In genomic region chr11:14380947-14381555, GRCh38 we compare ENCODE assay signal across 8 cellular contexts. TPM values are rescaled to one million over a fixed set of nuclear protein-coding genes. Genes with fewer than 3 reads are reported as not detected.
A peak's percentile ranks its signal among the peaks of the same experiment; 100 is the strongest.
DNase-seq lines count a peak whose midpoint lies in the region; ATAC-seq and TF ChIP-seq lines count a peak whose summit lies in the region.

No MANE protein-coding gene starts in this region.

- peak; percentile 54 to 77 (median 72) for DNase-seq in NCI-H1417 (lab: John Stamatoyannopoulos, UW)
- DNase-seq in NCI-H1417 treated with DMSO at 0.1 percent for 48 hours (lab: John Stamatoyannopoulos, UW), result no peak
- DNase-seq in NCI-H748 (lab: John Stamatoyannopoulos, UW; ENCODE audit: unreplicated experiment), result peak; percentile 68
- DNase-seq in activated effector memory CD4-positive, alpha-beta T cell treated with Interleukin-2 at 50 U/mL for 16 hours, result peak; percentile 30
- peak; percentile 49 for DNase-seq in fibroblast of pulmonary artery (ENCODE audit: low read depth)
- DNase-seq in naive B cell, result peak; percentile 71
- DNase-seq in superior temporal gyrus (ENCODE audit: extremely low spot score), result peak; percentile 64

- H3K27me3 Mint-ChIP-seq in naive B cell, result no peaks in the 10 kb centered on the region

- no peak for TF ChIP-seq CTCF in fibroblast of pulmonary artery (IDR thresholded peaks at IDR 0.05; ENCODE audit: low read length, missing control alignments)

- peak overlapping the region in 5 of 6 donors; percentile 70 to 95 (median 78) for H3K27ac Mint-ChIP-seq in naive B cell

- ATAC-seq in HG02798 (IDR thresholded peaks at IDR 0.05; ENCODE audit: poor library complexity, unreplicated experiment) (peak; percentile 79), naive B cell (ENCODE audit: low read depth in 2 of 2) (peak; percentile 96 to 98)

- peak overlapping the region; percentile 52 for H3K4me3 ChIP-seq in fibroblast of pulmonary artery (replicated peaks; ENCODE audit: low read depth, low read length)

- H3K9me3 Mint-ChIP-seq in naive B cell, result no peaks in the 10 kb centered on the region

- H3K4me1 Mint-ChIP-seq in naive B cell, result peaks cover 14 to 20% (median 18%) of the 10 kb centered on the region in 3 donors

- H3K4me3 Mint-ChIP-seq in naive B cell, result peak overlapping the region; percentile 78 to 93 (median 88)

- no peaks in the 10 kb centered on the region for H3K36me3 Mint-ChIP-seq in naive B cell

RNA-seq across cellular contexts. Expression of gene RRAS2, which starts 22.1 kb away (rescaled TPM):
- polyA plus RNA-seq in naive B cell (ENCODE audit: low read depth in 6 of 6), result 100 to 1,000 TPM in 4 of 6 donors, 10 to 100 TPM in 2; 95.9 to 155 (median 118) TPM
